Comparison of ENCODE assay signal across 28 cellular contexts in the genomic region with DNA sequence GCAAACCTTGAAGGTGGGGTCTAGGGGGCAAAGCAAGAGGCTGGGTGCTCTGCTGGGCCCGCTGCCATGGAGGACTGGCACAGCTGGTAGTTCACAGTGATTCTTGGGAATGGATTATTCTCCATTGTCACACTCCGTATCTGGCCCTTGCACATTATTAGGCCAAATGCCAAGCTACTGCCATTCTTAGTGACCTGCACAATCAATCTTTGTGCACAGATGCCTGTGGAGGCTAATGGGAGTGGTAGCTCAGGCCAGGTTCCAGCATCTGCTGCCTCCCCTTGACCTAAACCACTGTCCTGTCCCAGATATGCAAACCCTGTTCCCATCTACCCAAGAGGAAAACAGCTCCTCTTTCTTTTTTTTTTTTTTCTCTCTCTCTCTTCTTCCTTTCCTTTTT.
"Had no signal": no experiment of that assay in that cellular context is flagged by ENCODE, and none has a peak within 500 bp of the region (broad histone marks: within the 10 kb centered on the region; RNA-seq: fewer than 3 reads in every experiment).

No MANE protein-coding gene starts in this region.

- H3K4me3 ChIP-seq: esophagus muscularis mucosa, gastroesophageal sphincter, heart left ventricle, hepatocyte, lung, mucosa of descending colon, ovary, psoas muscle, sigmoid colon, stomach, thyroid gland, vagina had no signal

- H3K27ac Mint-ChIP-seq: dendritic cell treated with granulocyte-macrophage colony-stimulating factor and Interleukin-4, amounts not matched to agents 40 ng/mL and 50 ng/mL, for 4 days; memory B cell; mesothelial cell of epicardium; naive thymus-derived CD4-positive, alpha-beta T cell; stimulated activated effector memory CD8-positive, alpha-beta T cell treated with anti-CD3 and anti-CD28 coated beads, Interleukin-12 subunit alpha, Interleukin-12 subunit beta, amount 100 ng/mL, for 72 hours had no signal

- H3K4me1 ChIP-seq: foreskin keratinocyte, heart left ventricle, psoas muscle, sigmoid colon, stomach, thyroid gland, vagina had no signal

- H3K4me1 Mint-ChIP-seq: memory B cell; naive thymus-derived CD4-positive, alpha-beta T cell; stimulated activated effector memory CD8-positive, alpha-beta T cell treated with anti-CD3 and anti-CD28 coated beads, Interleukin-12 subunit alpha, Interleukin-12 subunit beta, amount 100 ng/mL, for 72 hours had no signal

- H3K9me3 Mint-ChIP-seq: stimulated activated effector memory CD8-positive, alpha-beta T cell treated with anti-CD3 and anti-CD28 coated beads, Interleukin-12 subunit alpha, Interleukin-12 subunit beta, amount 100 ng/mL, for 72 hours had no signal

- H3K27me3 ChIP-seq: esophagus muscularis mucosa, foreskin keratinocyte, gastroesophageal sphincter, heart left ventricle, hepatocyte, ovary, sigmoid colon, stomach, thyroid gland, vagina had no signal

- H2AFZ ChIP-seq: hepatocyte had no signal

- H3K4me3 Mint-ChIP-seq: dendritic cell treated with granulocyte-macrophage colony-stimulating factor and Interleukin-4, amounts not matched to agents 40 ng/mL and 50 ng/mL, for 4 days; memory B cell; mesothelial cell of epicardium; naive thymus-derived CD4-positive, alpha-beta T cell; nephron; stimulated activated effector memory CD8-positive, alpha-beta T cell treated with anti-CD3 and anti-CD28 coated beads, Interleukin-12 subunit alpha, Interleukin-12 subunit beta, amount 100 ng/mL, for 72 hours had no signal

- DNase-seq: effector CD8-positive, alpha-beta T cell; foreskin keratinocyte; heart left ventricle; kidney; mucosa of descending colon; naive thymus-derived CD4-positive, alpha-beta T cell; occipital lobe; ovary; posterior cingulate gyrus; psoas muscle; right cardiac atrium; sigmoid colon; stimulated activated CD4-positive, alpha-beta T cell treated with anti-CD3 and anti-CD28 coated beads, Interleukin-2, amount 100 ng/mL, for 24 hours; stimulated activated CD4-positive, alpha-beta T cell treated with anti-CD3 and anti-CD28 coated beads, Interleukin-4, amount 100 ng/mL, for 24 hours; stimulated activated naive CD4-positive, alpha-beta T cell treated with Interleukin-2 at 50 U/mL for 16 hours; stomach; thyroid gland; trophoblast cell had no signal

- H3K36me3 Mint-ChIP-seq: stimulated activated effector memory CD8-positive, alpha-beta T cell treated with anti-CD3 and anti-CD28 coated beads, Interleukin-12 subunit alpha, Interleukin-12 subunit beta, amount 100 ng/mL, for 72 hours had no signal

- H3K27me3 Mint-ChIP-seq: dendritic cell treated with granulocyte-macrophage colony-stimulating factor and Interleukin-4, amounts not matched to agents 40 ng/mL and 50 ng/mL, for 4 days; memory B cell had no signal

- H3K36me3 ChIP-seq: esophagus muscularis mucosa, gastroesophageal sphincter, heart left ventricle, ovary, sigmoid colon, stomach, thyroid gland, vagina had no signal

- H3K79me2 ChIP-seq: hepatocyte had no signal

- H3K9me3 ChIP-seq: esophagus muscularis mucosa, gastroesophageal sphincter, ovary, psoas muscle, thyroid gland, vagina had no signal

- H3K27ac ChIP-seq: esophagus muscularis mucosa, foreskin keratinocyte, gastroesophageal sphincter, heart left ventricle, hepatocyte, ovary, psoas muscle, sigmoid colon, stomach, thyroid gland, vagina had no signal

- H3K4me2 ChIP-seq: hepatocyte had no signal
